In the genomic region with DNA sequence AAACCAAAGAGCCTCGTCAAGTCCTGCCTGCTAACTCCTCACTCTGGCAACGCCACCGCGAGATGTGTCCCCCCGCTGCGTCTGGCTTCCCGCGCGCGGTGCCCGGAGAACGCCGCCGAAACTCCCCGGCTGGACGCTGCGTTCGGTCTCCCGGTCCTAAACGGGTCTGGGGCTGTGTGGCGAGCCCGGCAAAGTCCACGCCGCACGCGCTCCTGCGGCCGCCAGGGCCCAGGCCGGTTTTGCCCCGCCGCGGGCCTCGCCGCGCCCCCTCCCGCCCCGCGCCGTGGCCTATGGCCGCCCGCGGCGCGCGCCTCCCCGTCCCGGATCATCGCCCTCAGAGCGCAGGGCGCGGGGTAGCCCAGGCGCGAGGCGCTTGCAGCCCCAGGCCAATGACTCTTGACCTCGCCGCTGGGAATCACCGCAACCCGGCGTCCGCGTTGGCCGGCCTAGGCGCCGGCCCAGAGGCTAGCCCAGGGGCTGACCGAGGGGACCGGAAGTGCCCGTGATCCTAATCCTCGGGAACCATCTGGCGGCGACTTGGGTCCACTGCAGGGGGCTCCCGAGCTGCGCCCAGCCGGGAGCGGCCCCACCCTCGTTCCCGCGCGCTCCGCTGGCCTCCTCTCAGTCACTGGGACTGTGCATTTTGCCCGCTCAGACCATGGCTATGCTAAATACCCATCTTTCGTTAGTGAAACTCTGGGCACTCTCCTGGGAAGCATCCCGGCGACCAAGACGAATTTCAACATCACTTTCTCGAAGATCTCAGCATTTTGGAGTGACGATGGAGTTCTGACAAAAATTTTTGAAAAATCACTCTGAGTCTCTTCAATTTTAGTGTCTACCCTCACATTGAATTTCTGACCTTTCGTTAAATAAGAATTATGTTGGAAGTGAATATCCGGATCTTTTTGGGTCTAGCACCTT, we compare ENCODE assay signal across 8 cellular contexts. TPM values are rescaled to one million over a fixed set of nuclear protein-coding genes. Genes with fewer than 3 reads are reported as not detected.
DNase-seq lines count a peak whose midpoint lies in the region; ATAC-seq lines count a peak whose summit lies in the region.

A gene (minus strand): TSS at position 214 of the 924 bp plus-strand sequence. CDS start 266 bp downstream, outside the sequence.

- peak; percentile 78 for ATAC-seq in GM21447 (IDR thresholded peaks at IDR 0.05; ENCODE audit: unreplicated experiment)

- peak within 1 kb of the TSS in 3 of 4 donors; percentile 9 to 63 (median 38) for H3K4me3 Mint-ChIP-seq in IgD-negative memory B cell
- H3K4me3 Mint-ChIP-seq in dendritic cell treated with granulocyte-macrophage colony-stimulating factor and Interleukin-4, amounts not matched to agents 40 ng/mL and 50 ng/mL, for 4 days = peak within 1 kb of the TSS; percentile 63

- H3K36me3 Mint-ChIP-seq in IgD-negative memory B cell = no peaks in the 10 kb centered on the region
- no peaks in the 10 kb centered on the region for H3K36me3 Mint-ChIP-seq in dendritic cell treated with granulocyte-macrophage colony-stimulating factor and Interleukin-4, amounts not matched to agents 40 ng/mL and 50 ng/mL, for 4 days (ENCODE audit: low read depth)

- DNase-seq in EH (ENCODE audit: low read depth) (peak; percentile 82), SHP77 treated with DMSO at 0.1 percent for 48 hours (lab: John Stamatoyannopoulos, UW) (peak; percentile 66), kidney glomerular epithelial cell (lab: John Stamatoyannopoulos, UW) (peak; percentile 54)
- peak; percentile 0 for DNase-seq in stimulated activated CD8-positive, alpha-beta memory T cell treated with anti-CD3 and anti-CD28 coated beads, Interleukin-4, amount 100 ng/mL, for 24 hours (ENCODE audit: low read depth)
- no peak for DNase-seq in activated effector memory CD4-positive, alpha-beta T cell treated with Interleukin-2 at 50 U/mL for 16 hours

- peaks cover 0 to 3% (median 0%) of the 10 kb centered on the region in 3 donors for H3K4me1 Mint-ChIP-seq in IgD-negative memory B cell
- H3K4me1 Mint-ChIP-seq in dendritic cell treated with granulocyte-macrophage colony-stimulating factor and Interleukin-4, amounts not matched to agents 40 ng/mL and 50 ng/mL, for 4 days (ENCODE audit: low read depth) = peaks cover 12% of the 10 kb centered on the region

- peaks cover 23% of the 10 kb centered on the region for H3K27me3 Mint-ChIP-seq in IgD-negative memory B cell
- H3K27me3 Mint-ChIP-seq in dendritic cell treated with granulocyte-macrophage colony-stimulating factor and Interleukin-4, amounts not matched to agents 40 ng/mL and 50 ng/mL, for 4 days = peaks cover 57% of the 10 kb centered on the region

- peaks cover 0 to 3% (median 0%) of the 10 kb centered on the region in 3 donors for H3K9me3 Mint-ChIP-seq in IgD-negative memory B cell
- no peaks in the 10 kb centered on the region for H3K9me3 Mint-ChIP-seq in dendritic cell treated with granulocyte-macrophage colony-stimulating factor and Interleukin-4, amounts not matched to agents 40 ng/mL and 50 ng/mL, for 4 days

- no peak within 1 kb of the TSS for H3K27ac Mint-ChIP-seq in IgD-negative memory B cell
- H3K27ac Mint-ChIP-seq in dendritic cell treated with granulocyte-macrophage colony-stimulating factor and Interleukin-4, amounts not matched to agents 40 ng/mL and 50 ng/mL, for 4 days = no peak within 1 kb of the TSS

- intact Hi-C loops in dendritic cell treated with granulocyte-macrophage colony-stimulating factor and Interleukin-4, amounts not matched to agents 40 ng/mL and 50 ng/mL, for 4 days (cut with micrococcal nuclease) = no loop called here

RNA-seq across cellular contexts. Expression of the gene that starts here (rescaled TPM):
- not detected for polyA plus RNA-seq in IgD-negative memory B cell
